ENCODE assay signal across 8 cellular contexts in the genomic region with DNA sequence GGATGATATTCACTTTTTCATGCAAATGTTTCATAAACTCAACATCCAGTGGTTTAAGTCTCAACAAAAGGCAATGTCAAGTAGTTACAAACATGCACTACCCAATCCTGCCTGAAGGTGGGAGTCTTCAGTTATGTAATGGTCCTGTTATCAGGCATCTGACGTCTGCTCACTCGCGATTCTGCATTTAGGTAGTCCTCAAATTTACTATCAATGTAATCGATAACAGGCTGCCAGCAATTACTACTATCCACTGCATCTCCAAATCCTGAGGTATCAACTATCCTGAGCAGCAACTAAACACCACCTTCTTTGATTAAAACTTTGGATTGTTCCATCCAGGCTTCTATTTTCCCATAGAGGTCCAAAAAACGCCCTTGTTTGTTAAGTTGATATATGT. TPM values are rescaled to one million over a fixed set of nuclear protein-coding genes. Genes with fewer than 3 reads are reported as not detected.
DNase-seq lines count a peak whose midpoint lies in the region; FAIRE-seq and TF ChIP-seq lines count a peak whose summit lies in the region.

No MANE protein-coding gene starts in this region.

- TF ChIP-seq CTCF in NB4 (IDR thresholded peaks at IDR 0.05; ENCODE audit: low read depth, low read length), result peak; percentile 68

- H3K27ac ChIP-seq in substantia nigra (ENCODE audit: low read depth, low read length, poor library complexity, severe bottlenecking), result no peak overlapping the region

- TF ChIP-seq POLR2A in NB4 (IDR thresholded peaks at IDR 0.05; ENCODE audit: extremely low read depth, insufficient read length), result no peak

- peak; percentile 69 for DNase-seq in NCI-H82 (lab: John Stamatoyannopoulos, UW)
- DNase-seq in NCI-H82 treated with DMSO at 0.1 percent for 48 hours (lab: John Stamatoyannopoulos, UW; ENCODE audit: unreplicated experiment), result no peak
- peak; percentile 66 for DNase-seq in NB4 (ENCODE audit: low read depth)
- peak; percentile 35 for DNase-seq in effector CD4-positive, alpha-beta T cell
- DNase-seq in myocyte (ENCODE audit: low read depth), result peak; percentile 67
- DNase-seq in substantia nigra (lab: John Stamatoyannopoulos, UW), result peak in 25 of 49 donors; percentile 0 to 45 (median 5)
- DNase-seq in NCI-H187 (lab: John Stamatoyannopoulos, UW), result no peak

- no peak overlapping the region for H3K4me3 ChIP-seq in NB4 (ENCODE audit: low read depth, low read length)

- FAIRE-seq in TTC549 (lab: Jason Lieb, UNC), result peak; percentile 93

RNA-seq across cellular contexts. Expression of gene NLRP12, which starts 51.2 kb away (rescaled TPM):
- not detected in 2 replicates for total RNA-seq in myocyte
- not detected for polyA plus RNA-seq in myocyte (2012)

Comparison
In these comparisons a context has a peak if more than half of its experiments do, and no peak if none do; other contexts are left out.
1. DNase-seq: peak in NCI-H82 (single experiment), NB4 (single experiment), effector CD4-positive, alpha-beta T cell (single experiment), myocyte (single experiment) and substantia nigra (25 of 49); none in NCI-H82 treated with DMSO at 0.1 percent for 48 hours (single experiment) and NCI-H187 (0 of 2).